Comparison of ENCODE assay signal across 23 cellular contexts in genomic region chr22:30892731-30893221, GRCh38.
"Had no signal": no experiment of that assay in that cellular context is flagged by ENCODE, and none has a peak within 500 bp of the region (broad histone marks: within the 10 kb centered on the region; RNA-seq: fewer than 3 reads in every experiment).

No MANE protein-coding gene starts in this region.

- ATAC-seq: activated T-cell treated with anti-CD3 and anti-CD28 coated beads, Interleukin-2, amount 50 U/mL, for 72 hours; esophagus mucosa; left ventricle myocardium superior; WTC11 had no signal

- FAIRE-seq: colon, endothelial cell of umbilical vein had no signal

- H3K4me3 ChIP-seq: sigmoid colon, smooth muscle cell, thyroid gland had no signal

- H3K36me3 ChIP-seq: thyroid gland had no signal

- H3K9me3 ChIP-seq: sigmoid colon, thyroid gland had no signal

- H3K27me3 ChIP-seq: sigmoid colon, thyroid gland had no signal

- DNase-seq: activated CD4-positive, alpha-beta T cell treated with anti-CD3 and anti-CD28 coated beads for 4 hours; activated CD4-positive, alpha-beta T cell treated with anti-CD3 and anti-CD28 coated beads, Interleukin-2, amount 50 U/mL, for 48 hours; activated naive CD4-positive, alpha-beta T cell treated with anti-CD3 and anti-CD28 coated beads, Interleukin-2, amount 10 ng/mL, durations not matched to agents 7 days and 5 days; activated T-cell treated with anti-CD3 and anti-CD28 coated beads, Interleukin-2, amount 50 U/mL, for 72 hours; effector memory CD4-positive, alpha-beta T cell; foreskin melanocyte; glutamatergic neuron; hippocampal formation; left ventricle myocardium superior; mammary epithelial cell; nephron progenitor cell; nucleus accumbens; retina; sigmoid colon; stimulated activated CD4-positive, alpha-beta T cell treated with anti-CD3 and anti-CD28 coated beads, Interleukin-2, amount 100 ng/mL, for 48 hours; stimulated activated naive CD4-positive, alpha-beta T cell; T1000; thyroid gland had no signal

- H3K4me1 ChIP-seq: sigmoid colon, thyroid gland had no signal

- H3K27ac ChIP-seq: sigmoid colon, thyroid gland had no signal
